In genomic region chr11:84193706-84194105, GRCh38 we compare ENCODE assay signal across 21 cellular contexts.
"Had no signal": no experiment of that assay in that cellular context is flagged by ENCODE, and none has a peak within 500 bp of the region (broad histone marks: within the 10 kb centered on the region; RNA-seq: fewer than 3 reads in every experiment).

No MANE protein-coding gene starts in this region.

- DNase-seq: activated B cell treated with CpG ODN at 0.5 μM for 24 hours; activated CD4-positive, alpha-beta T cell treated with anti-CD3 and anti-CD28 coated beads for 4 hours; activated CD4-positive, alpha-beta T cell treated with anti-CD3 and anti-CD28 coated beads, Interleukin-2, amount 50 U/mL, for 48 hours; activated CD8-positive, alpha-beta memory T cell treated with anti-CD3 and anti-CD28 coated beads, Interleukin-2, amount 50 U/mL, for 48 hours; activated naive CD4-positive, alpha-beta T cell treated with Interleukin-2 at 50 U/mL for 16 hours; activated naive CD8-positive, alpha-beta T cell treated with anti-CD3 and anti-CD28 coated beads for 36 hours; activated T-cell treated with anti-CD3 and anti-CD28 coated beads, Interleukin-2, amount 50 U/mL, for 48 hours; amniotic stem cell; colonic mucosa; esophagus squamous epithelium; gastrocnemius medialis; heart left ventricle; left cardiac atrium; stimulated activated CD4-positive, alpha-beta T cell treated with anti-CD3 and anti-CD28 coated beads, Interleukin-2, amount 100 ng/mL, for 48 hours; stimulated activated CD8-positive, alpha-beta memory T cell treated with anti-CD3 and anti-CD28 coated beads, Interleukin-4, amount 100 ng/mL, for 48 hours; stimulated activated naive CD4-positive, alpha-beta T cell had no signal

- H3K27me3 ChIP-seq: breast epithelium, colonic mucosa, esophagus squamous epithelium, gastrocnemius medialis, heart left ventricle, testis, vagina had no signal

- H3K27ac ChIP-seq: breast epithelium, colonic mucosa, esophagus squamous epithelium, gastrocnemius medialis, heart left ventricle, testis, vagina had no signal

- H3K36me3 ChIP-seq: breast epithelium, colonic mucosa, esophagus squamous epithelium, gastrocnemius medialis, heart left ventricle, vagina had no signal

- H3K9me3 ChIP-seq: colonic mucosa, esophagus squamous epithelium, gastrocnemius medialis, testis, vagina had no signal

- ATAC-seq: gastrocnemius medialis; heart left ventricle; left cardiac atrium; natural killer cell treated with Interleukin-12 subunit alpha and Interleukin-12 subunit beta and Interleukin-15 and Interleukin-18, amount 100 ng/mL, for 72 hours had no signal

- FAIRE-seq: islet of Langerhans had no signal

- H3K4me3 ChIP-seq: breast epithelium, colonic mucosa, esophagus squamous epithelium, gastrocnemius medialis, heart left ventricle, testis, vagina had no signal

- H3K4me1 ChIP-seq: breast epithelium, colonic mucosa, esophagus squamous epithelium, gastrocnemius medialis, testis, vagina had no signal
